ENCODE assay signal across 8 cellular contexts in genomic region chr21:44939532-44940115, GRCh38. TPM values are rescaled to one million over a fixed set of nuclear protein-coding genes. Genes with fewer than 3 reads are reported as not detected.
A peak's percentile ranks its signal among the peaks of the same experiment; 100 is the strongest.
DNase-seq lines count a peak whose midpoint lies in the region; ATAC-seq and TF ChIP-seq lines count a peak whose summit lies in the region.

A gene with protein sequence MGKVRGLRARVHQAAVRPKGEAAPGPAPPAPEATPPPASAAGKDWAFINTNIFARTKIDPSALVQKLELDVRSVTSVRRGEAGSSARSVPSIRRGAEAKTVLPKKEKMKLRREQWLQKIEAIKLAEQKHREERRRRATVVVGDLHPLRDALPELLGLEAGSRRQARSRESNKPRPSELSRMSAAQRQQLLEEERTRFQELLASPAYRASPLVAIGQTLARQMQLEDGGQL (plus strand): TSS chr21:44940029. CDS start chr21:44940058, 29 bp downstream.

- peak; percentile 30 for DNase-seq in HS-27A (ENCODE audit: low read depth)
- DNase-seq in OCI-LY7 (ENCODE audit: low spot score) = peak; percentile 90
- DNase-seq in activated T-cell treated with anti-CD3 and anti-CD28 coated beads for 1 hour (ENCODE audit: low read depth) = peak; percentile 71
- peak; percentile 87 for DNase-seq in epithelial cell of esophagus (ENCODE audit: low read depth)
- DNase-seq in mucosa of descending colon = peak; percentile 80 to 89 (median 88)
- DNase-seq in stimulated activated CD8-positive, alpha-beta memory T cell treated with anti-CD3 and anti-CD28 coated beads, Interleukin-4, amount 100 ng/mL, for 1 hour (ENCODE audit: low read depth in 2 of 2, low spot score in 1 of 2) = peak; percentile 43 to 56

- peaks cover 16% of the 10 kb centered on the region; the same call in 1 of the 2 replicates for H4K20me1 ChIP-seq in OCI-LY7 (ENCODE audit: insufficient read depth, low read length)

- ATAC-seq in GM19351 (IDR thresholded peaks at IDR 0.05; ENCODE audit: unreplicated experiment) (peak; percentile 73), mucosa of descending colon (peak; percentile 95)

- peaks cover 23% of the 10 kb centered on the region for H3K79me2 ChIP-seq in OCI-LY7 (ENCODE audit: insufficient read depth, low read depth, low read length)

- intact Hi-C loops in OCI-LY7 (cut with micrococcal nuclease; ENCODE audit: unreplicated experiment) = loop anchor here (2.0 kb wide), 1 partner anchor 65 kb away; no protein-coding TSS in a partner anchor
- intact Hi-C loops in mucosa of descending colon (cut with DNase I, micrococcal nuclease) = no loop called here

- H3K4me3 ChIP-seq in OCI-LY7 (ENCODE audit: low read depth, low read length, poor library complexity, severe bottlenecking) (peak within 1 kb of the TSS; percentile 98), epithelial cell of esophagus (ENCODE audit: low read length) (peak within 1 kb of the TSS; percentile 95), mucosa of descending colon (peak within 1 kb of the TSS; percentile 93)

- H3K4me2 ChIP-seq in OCI-LY7 (ENCODE audit: low read length) = peak within 1 kb of the TSS; percentile 84

- TF ChIP-seq CTCF in C4-2B (conservative IDR thresholded peaks at IDR 0.05) (no peak), OCI-LY7 (conservative IDR thresholded peaks at IDR 0.05; ENCODE audit: low read length) (no peak), epithelial cell of esophagus (IDR thresholded peaks at IDR 0.05; ENCODE audit: insufficient read depth, low read depth, low read length, missing control alignments) (no peak), mucosa of descending colon (IDR thresholded peaks at IDR 0.05) (no peak)

- H3K4me1 ChIP-seq in OCI-LY7 (ENCODE audit: insufficient read depth, low read length, poor library complexity, severe bottlenecking) (peaks cover 33% of the 10 kb centered on the region), mucosa of descending colon (ENCODE audit: low read depth) (peaks cover 27% of the 10 kb centered on the region)

- CTCF ChIA-PET in OCI-LY7 (lab: Charles Lee; ENCODE audit: unreplicated experiment) = interaction anchor here (0.9 kb wide), 1 partner anchor 10 kb away, joined by 4 read pairs; no protein-coding TSS in a partner anchor

- H3K36me3 ChIP-seq in OCI-LY7 (ENCODE audit: insufficient read depth, low read length) (peaks cover 30% of the 10 kb centered on the region), mucosa of descending colon (ENCODE audit: low read depth) (no peaks in the 10 kb centered on the region)

- no peaks in the 10 kb centered on the region for H3K9me2 ChIP-seq in OCI-LY7 (ENCODE audit: insufficient read depth, low read length)

- H3K9me3 ChIP-seq in OCI-LY7 (ENCODE audit: low read length) (no peaks in the 10 kb centered on the region), mucosa of descending colon (no peaks in the 10 kb centered on the region)

- POLR2A ChIA-PET in OCI-LY7 (lab: Charles Lee) = interaction anchor here (0.7 to 0.8 kb wide), 2 partner anchors 20 to 66 kb away, joined by 3 read pairs; partner anchors contain the start of gene PTTG1IP

- BruUV-seq in OCI-LY7 (replicated peaks; lab: Mats Ljungman, UMichigan) = no TSS peak

- H2AFZ ChIP-seq in OCI-LY7 (ENCODE audit: low read length) = peak within 1 kb of the TSS; percentile 57

- H3K27ac ChIP-seq in C4-2B (peak within 1 kb of the TSS; percentile 79), OCI-LY7 (ENCODE audit: low read depth, low read length, poor library complexity, severe bottlenecking) (peak within 1 kb of the TSS; percentile 29)

RNA-seq across cellular contexts. Expression of the gene that starts here (rescaled TPM):
- 18.6 and 37.0 TPM in 2 replicates for total RNA-seq in OCI-LY7 (2014; rRNA removed; shearing (Covaris generic))
- 53.3 and 61.6 TPM in 2 replicates for total RNA-seq in OCI-LY7 (2022)
- total RNA-seq in mucosa of descending colon = 10 to 100 TPM; 19.8 to 42.2 (median 20.9) TPM

Comparison
In these comparisons a context has a peak if more than half of its experiments do, and no peak if none do; other contexts are left out.
1. Peak in every context shown above with its lines: DNase-seq, ATAC-seq, H3K4me3 ChIP-seq and H3K27ac ChIP-seq.
2. DNase-seq: peak in every context shown above with its lines; median percentile 90 in OCI-LY7; 88 in mucosa of descending colon; 87 in epithelial cell of esophagus; 71 in activated T-cell treated with anti-CD3 and anti-CD28 coated beads for 1 hour; 50 in stimulated activated CD8-positive, alpha-beta memory T cell treated with anti-CD3 and anti-CD28 coated beads, Interleukin-4, amount 100 ng/mL, for 1 hour; 30 in HS-27A.